ENCODE assay signal across 22 cellular contexts in genomic region chr17:1956134-1956533, GRCh38.
"Had no signal": no experiment of that assay in that cellular context is flagged by ENCODE, and none has a peak within 500 bp of the region (broad histone marks: within the 10 kb centered on the region; RNA-seq: fewer than 3 reads in every experiment).

No MANE protein-coding gene starts in this region.

- H3K27ac ChIP-seq: adrenal gland, ascending aorta, brain microvascular endothelial cell, foreskin keratinocyte, lower lobe of right lung, transverse colon, uterus, WERI-Rb-1 had no signal

- H3K4me3 Mint-ChIP-seq: activated naive CD8-positive, alpha-beta T cell; naive B cell; stimulated activated memory B cell treated with anti-CD40 and anti-IgM and Interleukin-4, amounts not matched to agents 10 μg/mL and 1 μg/mL and 100 μg/mL, for 72 hours had no signal

- H3K36me3 Mint-ChIP-seq: activated naive CD8-positive, alpha-beta T cell; naive B cell; stimulated activated memory B cell treated with anti-CD40 and anti-IgM and Interleukin-4, amounts not matched to agents 10 μg/mL and 1 μg/mL and 100 μg/mL, for 72 hours had no signal

- H3K36me3 ChIP-seq: adrenal gland, ascending aorta, brain microvascular endothelial cell, lower lobe of right lung, transverse colon, uterus, WERI-Rb-1 had no signal

- H3K4me1 ChIP-seq: adrenal gland, foreskin keratinocyte, transverse colon, uterus had no signal

- ATAC-seq: foreskin keratinocyte; left lobe of liver; lower lobe of right lung; sciatic nerve; stimulated activated memory B cell treated with anti-CD40 and anti-IgM and Interleukin-4, amounts not matched to agents 10 μg/mL and 1 μg/mL and 100 μg/mL, for 72 hours had no signal

- H3K27me3 ChIP-seq: adrenal gland, ascending aorta, brain microvascular endothelial cell, foreskin keratinocyte, transverse colon, uterus had no signal

- H3K27me3 Mint-ChIP-seq: activated naive CD8-positive, alpha-beta T cell had no signal

- DNase-seq: activated CD4-positive, alpha-beta T cell treated with anti-CD3 and anti-CD28 coated beads for 1 hour; activated naive CD4-positive, alpha-beta T cell; activated T-cell treated with anti-CD3 and anti-CD28 coated beads, Interleukin-2, amount 50 U/mL, for 1 hour; adrenal gland; brain microvascular endothelial cell; central memory CD4-positive, alpha-beta T cell; dermis blood vessel endothelial cell; effector CD8-positive, alpha-beta T cell; foreskin keratinocyte; lower lobe of right lung; mesendoderm; naive B cell; small intestine; stimulated activated CD4-positive, alpha-beta T cell treated with anti-CD3 and anti-CD28 coated beads, Interleukin-2, amount 100 ng/mL, for 24 hours; transverse colon; uterus; WERI-Rb-1 had no signal

- H3K9me3 ChIP-seq: adrenal gland, ascending aorta, lower lobe of right lung, transverse colon, uterus had no signal

- H3K4me1 Mint-ChIP-seq: stimulated activated memory B cell treated with anti-CD40 and anti-IgM and Interleukin-4, amounts not matched to agents 10 μg/mL and 1 μg/mL and 100 μg/mL, for 72 hours had no signal

- H3K4me3 ChIP-seq: adrenal gland, ascending aorta, lower lobe of right lung, transverse colon, uterus had no signal

- H3K27ac Mint-ChIP-seq: activated naive CD8-positive, alpha-beta T cell; stimulated activated memory B cell treated with anti-CD40 and anti-IgM and Interleukin-4, amounts not matched to agents 10 μg/mL and 1 μg/mL and 100 μg/mL, for 72 hours had no signal

- FAIRE-seq: small intestine had no signal

- H3K9me3 Mint-ChIP-seq: naive B cell; stimulated activated memory B cell treated with anti-CD40 and anti-IgM and Interleukin-4, amounts not matched to agents 10 μg/mL and 1 μg/mL and 100 μg/mL, for 72 hours had no signal
